ENCODE assay signal across 29 cellular contexts in genomic region chr16:86078121-86078600, GRCh38.
DNase-seq lines count a peak whose midpoint lies in the region; FAIRE-seq and TF ChIP-seq lines count a peak whose summit lies in the region.
"Had no signal": no experiment of that assay in that cellular context is flagged by ENCODE, and none has a peak within 500 bp of the region (broad histone marks: within the 10 kb centered on the region; RNA-seq: fewer than 3 reads in every experiment).

No MANE protein-coding gene starts in this region.

- intact Hi-C loops in kidney (cut with DNase I) = no loop called here
- intact Hi-C loops in posterior vena cava (cut with DNase I) = loop anchor here (5.0 to 10.0 kb wide), 2 partner anchors 257 to 264 kb away; no protein-coding TSS in a partner anchor

- no peak overlapping the region for H3K27ac Mint-ChIP-seq in progenitor cell of endocrine pancreas
- H3K27ac Mint-ChIP-seq: activated T-cell treated with anti-CD3 and anti-CD28 coated beads, Interleukin-2, amount 50 U/mL, for 24 hours; stimulated activated memory B cell treated with anti-CD40 and anti-IgM and Interleukin-4, amounts not matched to agents 10 μg/mL and 1 μg/mL and 100 μg/mL, for 72 hours had no signal

- in situ Hi-C loops in SK-MEL-5 (cut with HindIII; ENCODE audit: low pct_unique_long_range_greater_than_20kb, low sequenced_read_pairs) = no loop called here

- no peak for TF ChIP-seq CTCF in AG09319 (IDR thresholded peaks at IDR 0.05; ENCODE audit: low read depth, low read length)
- TF ChIP-seq CTCF in kidney (IDR thresholded peaks at IDR 0.05; ENCODE audit: borderline replicate concordance, extremely low read depth, insufficient read depth) = no peak
- no peak for TF ChIP-seq CTCF in progenitor cell of endocrine pancreas (IDR thresholded peaks at IDR 0.05; ENCODE audit: unreplicated experiment)

- H3K36me3 Mint-ChIP-seq in progenitor cell of endocrine pancreas (ENCODE audit: insufficient read depth) = no peaks in the 10 kb centered on the region
- H3K36me3 Mint-ChIP-seq: stimulated activated memory B cell treated with anti-CD40 and anti-IgM and Interleukin-4, amounts not matched to agents 10 μg/mL and 1 μg/mL and 100 μg/mL, for 72 hours had no signal

- H3K4me1 ChIP-seq in kidney (ENCODE audit: control insufficient read depth in 1 of 2, insufficient read depth in 1 of 2, low read depth in 1 of 2, low read length in 2 of 2) = no peaks in the 10 kb centered on the region
- H3K4me1 ChIP-seq: adrenal gland, Caco-2, left ventricle myocardium inferior, psoas muscle had no signal

- H3K9me3 ChIP-seq in kidney (ENCODE audit: control insufficient read depth in 1 of 2, low read length in 2 of 2) = no peaks in the 10 kb centered on the region
- H3K9me3 ChIP-seq: adrenal gland, Caco-2, left ventricle myocardium inferior, psoas muscle had no signal

- H3K36me3 ChIP-seq in kidney (ENCODE audit: control insufficient read depth in 1 of 2, insufficient read depth in 2 of 2, low read length in 2 of 2) = no peaks in the 10 kb centered on the region
- H3K36me3 ChIP-seq: adrenal gland, left ventricle myocardium inferior had no signal

- H3K9ac ChIP-seq in kidney (ENCODE audit: low read length in 2 of 2) = no peak overlapping the region

- no peak overlapping the region for H3K4me3 ChIP-seq in kidney (ENCODE audit: low read length in 2 of 2)
- H3K4me3 ChIP-seq: adrenal gland, GM12878, left ventricle myocardium inferior, PC-9, psoas muscle, skin epidermis had no signal

- no peak overlapping the region for H3K4me3 Mint-ChIP-seq in progenitor cell of endocrine pancreas (ENCODE audit: low read depth)
- H3K4me3 Mint-ChIP-seq: activated T-cell treated with anti-CD3 and anti-CD28 coated beads, Interleukin-2, amount 50 U/mL, for 24 hours; neural crest cell; stimulated activated memory B cell treated with anti-CD40 and anti-IgM and Interleukin-4, amounts not matched to agents 10 μg/mL and 1 μg/mL and 100 μg/mL, for 72 hours had no signal

- FAIRE-seq in kidney (lab: Jason Lieb, UNC) = no peak
- FAIRE-seq: frontal cortex, GM12878 had no signal

- H3K27ac ChIP-seq in kidney (ENCODE audit: low read depth in 2 of 2, low read length in 2 of 2) = no peak overlapping the region
- H3K27ac ChIP-seq: adrenal gland, left ventricle myocardium inferior, PC-9, psoas muscle, skin epidermis had no signal

- H3K4me1 Mint-ChIP-seq in progenitor cell of endocrine pancreas (ENCODE audit: low read depth) = peaks cover 10% of the 10 kb centered on the region
- H3K4me1 Mint-ChIP-seq: stimulated activated memory B cell treated with anti-CD40 and anti-IgM and Interleukin-4, amounts not matched to agents 10 μg/mL and 1 μg/mL and 100 μg/mL, for 72 hours had no signal

- no peaks in the 10 kb centered on the region for H3K9me3 Mint-ChIP-seq in progenitor cell of endocrine pancreas (ENCODE audit: low read depth)
- H3K9me3 Mint-ChIP-seq: activated T-cell treated with anti-CD3 and anti-CD28 coated beads, Interleukin-2, amount 50 U/mL, for 24 hours; neural crest cell; stimulated activated memory B cell treated with anti-CD40 and anti-IgM and Interleukin-4, amounts not matched to agents 10 μg/mL and 1 μg/mL and 100 μg/mL, for 72 hours had no signal

- H3K27me3 Mint-ChIP-seq in progenitor cell of endocrine pancreas = peaks cover 26% of the 10 kb centered on the region

- DNase-seq in AG09319 (ENCODE audit: extremely low read depth, low read depth) (peak; percentile 22), SK-MEL-5 (ENCODE audit: low read depth, low spot score) (peak; percentile 70), kidney (peak; percentile 29), posterior vena cava (ENCODE audit: low spot score) (peak; percentile 92), NCI-H1694 (lab: John Stamatoyannopoulos, UW) (no peak), progenitor cell of endocrine pancreas (ENCODE audit: low spot score, unreplicated experiment) (no peak), GM19238 (ENCODE audit: insufficient read length, low spot score) (no peak), NCI-H2227 (lab: John Stamatoyannopoulos, UW; ENCODE audit: unreplicated experiment) (no peak)
- DNase-seq: activated naive CD4-positive, alpha-beta T cell treated with Interleukin-2 at 50 U/mL for 16 hours; activated T-cell treated with anti-CD3 and anti-CD28 coated beads, Interleukin-2, amount 50 U/mL, for 24 hours; DND-41; effector memory CD4-positive, alpha-beta T cell; KG1; left ventricle myocardium inferior; NCI-H1436; NCI-H510A; NK-92 treated with Interleukin-12 subunit alpha and Interleukin-12 subunit beta, amount 100 ng/mL, for 24 hours; PC-9; psoas muscle; SIG-M5; stimulated activated CD4-positive, alpha-beta T cell treated with anti-CD3 and anti-CD28 coated beads, Interleukin-2, amount 100 ng/mL, for 24 hours; T-helper 1 cell had no signal

Comparison
In these comparisons a context has a peak if more than half of its experiments do, and no peak if none do; other contexts are left out.
1. DNase-seq: peak in AG09319 (single experiment), SK-MEL-5 (single experiment), kidney (single experiment) and posterior vena cava (single experiment); none in NCI-H1694 (single experiment), progenitor cell of endocrine pancreas (single experiment), GM19238 (single experiment) and NCI-H2227 (single experiment).